In genomic region chr7:158479021-158479679, GRCh38 we compare ENCODE assay signal across 28 cellular contexts.
"Had no signal": no experiment of that assay in that cellular context is flagged by ENCODE, and none has a peak within 500 bp of the region (broad histone marks: within the 10 kb centered on the region; RNA-seq: fewer than 3 reads in every experiment).

No MANE protein-coding gene starts in this region.

- H3K27me3 Mint-ChIP-seq: activated naive CD8-positive, alpha-beta T cell treated with anti-CD3 and anti-CD28 coated beads for 36 hours had no signal

- ATAC-seq: effector memory CD8-positive, alpha-beta T cell; foreskin keratinocyte; left lung; mucosa of descending colon; natural killer cell treated with Interleukin-12 subunit alpha and Interleukin-12 subunit beta and Interleukin-15 and Interleukin-18, amount 100 ng/mL, for 72 hours; pancreas; right cardiac atrium; upper lobe of right lung had no signal

- H3K27ac ChIP-seq: adrenal gland, ascending aorta, cardiac muscle cell, esophagus muscularis mucosa, foreskin keratinocyte, heart right ventricle, left lung, pancreas, suprapubic skin, tibial artery, upper lobe of right lung, VCaP had no signal

- DNase-seq: activated CD4-positive, alpha-beta T cell treated with anti-CD3 and anti-CD28 coated beads for 48 hours; activated CD4-positive, alpha-beta T cell treated with anti-CD3 and anti-CD28 coated beads, Interleukin-2, amount 50 U/mL, for 48 hours; activated CD8-positive, alpha-beta memory T cell treated with anti-CD3 and anti-CD28 coated beads for 24 hours; activated naive CD4-positive, alpha-beta T cell treated with anti-CD3 and anti-CD28 coated beads for 36 hours; activated naive CD8-positive, alpha-beta T cell treated with anti-CD3 and anti-CD28 coated beads for 36 hours; adrenal gland; cortex of kidney; effector memory CD8-positive, alpha-beta T cell; foreskin keratinocyte; heart right ventricle; left lung; mucosa of descending colon; pancreas; right cardiac atrium; stimulated activated CD4-positive, alpha-beta T cell treated with anti-CD3 and anti-CD28 coated beads, Interleukin-15, amount 100 ng/mL, for 24 hours; stimulated activated CD4-positive, alpha-beta T cell treated with anti-CD3 and anti-CD28 coated beads, Interleukin-2, amount 100 ng/mL, for 24 hours; stimulated activated naive CD4-positive, alpha-beta T cell; tibial artery had no signal

- H3K27me3 ChIP-seq: adrenal gland, ascending aorta, cardiac muscle cell, esophagus muscularis mucosa, foreskin keratinocyte, pancreas, upper lobe of right lung had no signal

- H3K36me3 ChIP-seq: adrenal gland, ascending aorta, cardiac muscle cell, esophagus muscularis mucosa, heart right ventricle, left lung, pancreas, suprapubic skin, tibial artery, upper lobe of right lung had no signal

- H3K36me3 Mint-ChIP-seq: activated naive CD8-positive, alpha-beta T cell treated with anti-CD3 and anti-CD28 coated beads for 36 hours; natural killer cell treated with Interleukin-12 subunit alpha and Interleukin-12 subunit beta and Interleukin-15 and Interleukin-18, amount 100 ng/mL, for 72 hours had no signal

- H3K9me3 Mint-ChIP-seq: activated naive CD4-positive, alpha-beta T cell treated with anti-CD3 and anti-CD28 coated beads for 36 hours; activated naive CD8-positive, alpha-beta T cell treated with anti-CD3 and anti-CD28 coated beads for 36 hours; activated T-helper 1 cell treated with anti-CD3 and anti-CD28 coated beads, Interleukin-12 subunit alpha, Interleukin-12 subunit beta, Interleukin-2, Interleukin-4 antibody, amounts not matched to agents 30 ng/mL and 10 ng/mL and 1 ng/mL, durations not matched to agents 14 hours and 24 hours and 36 hours; effector memory CD8-positive, alpha-beta T cell; natural killer cell treated with Interleukin-12 subunit alpha and Interleukin-12 subunit beta and Interleukin-15 and Interleukin-18, amount 100 ng/mL, for 72 hours had no signal

- H3K9me3 ChIP-seq: adrenal gland, left lung, mucosa of descending colon, pancreas, suprapubic skin, upper lobe of right lung had no signal

- H3K4me3 Mint-ChIP-seq: activated naive CD4-positive, alpha-beta T cell treated with anti-CD3 and anti-CD28 coated beads for 36 hours; activated naive CD8-positive, alpha-beta T cell treated with anti-CD3 and anti-CD28 coated beads for 36 hours; activated T-helper 1 cell treated with anti-CD3 and anti-CD28 coated beads, Interleukin-12 subunit alpha, Interleukin-12 subunit beta, Interleukin-2, Interleukin-4 antibody, amounts not matched to agents 30 ng/mL and 10 ng/mL and 1 ng/mL, durations not matched to agents 14 hours and 24 hours and 36 hours; brain; effector memory CD8-positive, alpha-beta T cell; natural killer cell treated with Interleukin-12 subunit alpha and Interleukin-12 subunit beta and Interleukin-15 and Interleukin-18, amount 100 ng/mL, for 72 hours had no signal

- H3K4me1 Mint-ChIP-seq: activated naive CD8-positive, alpha-beta T cell treated with anti-CD3 and anti-CD28 coated beads for 36 hours had no signal

- H3K4me3 ChIP-seq: adrenal gland, ascending aorta, cardiac muscle cell, esophagus muscularis mucosa, heart right ventricle, left lung, lung, mucosa of descending colon, pancreas, suprapubic skin, tibial artery, upper lobe of right lung had no signal

- H3K4me1 ChIP-seq: adrenal gland, ascending aorta, esophagus muscularis mucosa, foreskin keratinocyte, heart right ventricle, left lung, pancreas, suprapubic skin, tibial artery, upper lobe of right lung had no signal

- H3K27ac Mint-ChIP-seq: activated naive CD4-positive, alpha-beta T cell treated with anti-CD3 and anti-CD28 coated beads for 36 hours; activated naive CD8-positive, alpha-beta T cell treated with anti-CD3 and anti-CD28 coated beads for 36 hours; activated T-helper 1 cell treated with anti-CD3 and anti-CD28 coated beads, Interleukin-12 subunit alpha, Interleukin-12 subunit beta, Interleukin-2, Interleukin-4 antibody, amounts not matched to agents 30 ng/mL and 10 ng/mL and 1 ng/mL, durations not matched to agents 14 hours and 24 hours and 36 hours; effector memory CD8-positive, alpha-beta T cell; natural killer cell treated with Interleukin-12 subunit alpha and Interleukin-12 subunit beta and Interleukin-15 and Interleukin-18, amount 100 ng/mL, for 72 hours had no signal
